Comparison of ENCODE assay signal across 24 cellular contexts in the genomic region with DNA sequence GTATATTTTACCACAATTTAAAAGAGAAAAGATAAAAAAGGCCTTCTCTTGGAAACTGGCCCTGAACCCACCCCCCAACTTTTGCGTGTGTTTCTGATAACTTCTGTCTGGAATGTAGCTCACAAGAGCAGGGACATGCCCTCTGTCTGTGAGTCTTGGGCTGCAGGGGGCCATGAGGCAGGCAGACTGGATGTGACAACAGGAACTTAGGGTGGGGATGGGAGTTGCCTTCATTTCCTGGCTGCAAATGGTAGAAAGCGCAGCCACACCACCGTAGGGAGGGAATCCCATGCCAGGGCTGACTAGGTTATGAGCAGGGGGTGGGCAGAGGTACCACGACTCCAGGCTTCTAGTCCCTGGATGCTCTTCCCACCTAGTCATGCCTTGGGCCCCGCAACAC. TPM values are rescaled to one million over a fixed set of nuclear protein-coding genes. Genes with fewer than 3 reads are reported as not detected.
"Had no signal": no experiment of that assay in that cellular context is flagged by ENCODE, and none has a peak within 500 bp of the region (broad histone marks: within the 10 kb centered on the region; RNA-seq: fewer than 3 reads in every experiment).

No MANE protein-coding gene starts in this region.

- H3K4me1 Mint-ChIP-seq: activated CD8-positive, alpha-beta memory T cell treated with anti-CD3 and anti-CD28 coated beads, Interleukin-2, amount 10 ng/mL, durations not matched to agents 7 days and 5 days; immature natural killer cell; mesothelial cell of epicardium; neural crest cell had no signal

- H3K4me1 ChIP-seq: foreskin keratinocyte, heart left ventricle, right lobe of liver, transverse colon, vagina had no signal

- H3K9me3 Mint-ChIP-seq: activated CD4-positive, alpha-beta T cell treated with anti-CD3 and anti-CD28 coated beads, Interleukin-2, amount 10 ng/mL, durations not matched to agents 24 days and 14 days; immature natural killer cell; mesothelial cell of epicardium; neural crest cell had no signal

- H3K4me2 ChIP-seq: smooth muscle cell had no signal

- H3K36me3 Mint-ChIP-seq: immature natural killer cell had no signal

- H3K27ac Mint-ChIP-seq: activated CD4-positive, alpha-beta T cell treated with anti-CD3 and anti-CD28 coated beads, Interleukin-2, amount 10 ng/mL, durations not matched to agents 24 days and 14 days; activated CD8-positive, alpha-beta memory T cell treated with anti-CD3 and anti-CD28 coated beads, Interleukin-2, amount 10 ng/mL, durations not matched to agents 7 days and 5 days; immature natural killer cell; mesothelial cell of epicardium had no signal

- H3K27ac ChIP-seq: foreskin keratinocyte, heart left ventricle, ovary, right lobe of liver, transverse colon, vagina had no signal

- H3K4me3 ChIP-seq: heart left ventricle, ovary, right lobe of liver, smooth muscle cell, transverse colon, vagina had no signal

- ATAC-seq: activated CD8-positive, alpha-beta memory T cell treated with anti-CD3 and anti-CD28 coated beads, Interleukin-2, amount 10 ng/mL, durations not matched to agents 7 days and 5 days; foreskin keratinocyte; heart left ventricle; right lobe of liver had no signal

- H3K4me3 Mint-ChIP-seq: activated CD4-positive, alpha-beta T cell treated with anti-CD3 and anti-CD28 coated beads, Interleukin-2, amount 10 ng/mL, durations not matched to agents 24 days and 14 days; activated CD8-positive, alpha-beta memory T cell treated with anti-CD3 and anti-CD28 coated beads, Interleukin-2, amount 10 ng/mL, durations not matched to agents 7 days and 5 days; immature natural killer cell; mesothelial cell of epicardium; neural crest cell had no signal

- H3K36me3 ChIP-seq: heart left ventricle, ovary, right lobe of liver, transverse colon, vagina had no signal

- H3K9me3 ChIP-seq: heart left ventricle, ovary, right lobe of liver, transverse colon, vagina had no signal

- H3K27me3 Mint-ChIP-seq: activated CD4-positive, alpha-beta T cell treated with anti-CD3 and anti-CD28 coated beads, Interleukin-2, amount 10 ng/mL, durations not matched to agents 24 days and 14 days; activated CD8-positive, alpha-beta memory T cell treated with anti-CD3 and anti-CD28 coated beads, Interleukin-2, amount 10 ng/mL, durations not matched to agents 7 days and 5 days had no signal

- H3K27me3 ChIP-seq: foreskin keratinocyte, ovary, right lobe of liver, transverse colon, vagina had no signal

- DNase-seq: activated CD4-positive, alpha-beta T cell treated with anti-CD3 and anti-CD28 coated beads, Interleukin-2, amount 10 ng/mL, durations not matched to agents 24 days and 14 days; activated CD4-positive, CD25-positive, alpha-beta regulatory T cell; activated CD8-positive, alpha-beta memory T cell treated with anti-CD3 and anti-CD28 coated beads, Interleukin-2, amount 10 ng/mL, durations not matched to agents 7 days and 5 days; activated effector memory CD4-positive, alpha-beta T cell treated with anti-CD3 and anti-CD28 coated beads, Interleukin-2, amount 50 U/mL, for 16 hours; activated T-cell treated with anti-CD3 and anti-CD28 coated beads, Interleukin-2, amount 50 U/mL, for 1 hour; aorta; cerebellar nuclear complex; effector memory CD4-positive, alpha-beta T cell; foreskin keratinocyte; heart left ventricle; immature natural killer cell; ovary; right lobe of liver; stimulated activated CD4-positive, alpha-beta T cell treated with anti-CD3 and anti-CD28 coated beads, Interleukin-4, amount 100 ng/mL, for 4 hours; stimulated activated CD8-positive, alpha-beta memory T cell treated with anti-CD3 and anti-CD28 coated beads, Interleukin-4, amount 100 ng/mL, for 48 hours; stimulated activated naive CD4-positive, alpha-beta T cell treated with Interleukin-2 at 50 U/mL for 16 hours; substantia nigra; T1000; transverse colon had no signal

RNA-seq across cellular contexts. Expression of gene CILP2, which starts 21.9 kb away (rescaled TPM):
- total RNA-seq: pulmonary artery endothelial cell had no signal
- polyA plus RNA-seq: immature natural killer cell had no signal
